ENCODE assay signal across 1 cellular context in genomic region chr2:62501794-62502500, GRCh38.
TF ChIP-seq lines count a peak whose summit lies in the region.

No MANE protein-coding gene starts in this region.

TF ChIP-seq in K562, 482 proteins besides CTCF, POLR2A, EP300 and RAD21 (continued from another document):
- TF ChIP-seq GABPA (tag; conservative IDR thresholded peaks at IDR 0.05; ENCODE audit: low read depth): no peak
- TF ChIP-seq ZNF224 (CRISPR knock-in tag; IDR thresholded peaks at IDR 0.05): no peak
- TF ChIP-seq SNRNP70 (optimal IDR thresholded peaks at IDR 0.05; ENCODE audit: low read depth, low read length): no peak
- TF ChIP-seq LEF1 (IDR thresholded peaks at IDR 0.05): no peak; the same call in 1 of the 2 replicates
- TF ChIP-seq GABPB2 (CRISPR knock-in tag; conservative IDR thresholded peaks at IDR 0.05): no peak
- TF ChIP-seq BMI1 (IDR thresholded peaks at IDR 0.05; ENCODE audit: low read length): no peak
- no peak for TF ChIP-seq ZHX1 (conservative IDR thresholded peaks at IDR 0.05; ENCODE audit: low read length)
- TF ChIP-seq MYC (IDR thresholded peaks at IDR 0.05; ENCODE audit: low read depth, low read length): no peak
- no peak for TF ChIP-seq MYC (CRISPR knock-in tag; IDR thresholded peaks at IDR 0.05; ENCODE audit: borderline replicate concordance, low read depth)
- TF ChIP-seq CBX3 (IDR thresholded peaks at IDR 0.05; ENCODE audit: borderline replicate concordance in 1 of 2, low read length in 2 of 2): no peak
- no peak for TF ChIP-seq ELF2 (CRISPR knock-in tag; IDR thresholded peaks at IDR 0.05)
- TF ChIP-seq TFAP4 (CRISPR knock-in tag; IDR thresholded peaks at IDR 0.05; ENCODE audit: borderline replicate concordance): no peak
- TF ChIP-seq ETS1 (conservative IDR thresholded peaks at IDR 0.05; ENCODE audit: control insufficient read depth, low read depth, low read length): no peak
- no peak for TF ChIP-seq MECOM (CRISPR knock-in tag; IDR thresholded peaks at IDR 0.05)
- TF ChIP-seq ADNP (tag; IDR thresholded peaks at IDR 0.05): no peak
- no peak for TF ChIP-seq TCF3 (CRISPR knock-in tag; IDR thresholded peaks at IDR 0.05)
- TF ChIP-seq TRIM25 (IDR thresholded peaks at IDR 0.05; ENCODE audit: borderline replicate concordance): no peak
- peak; percentile 62 for TF ChIP-seq ZFX (CRISPR knock-in tag; IDR thresholded peaks at IDR 0.05)
- no peak for TF ChIP-seq TCF15 (CRISPR knock-in tag; IDR thresholded peaks at IDR 0.05)
- peak; percentile 93 for TF ChIP-seq C11orf30 (IDR thresholded peaks at IDR 0.05; ENCODE audit: low read depth)
- TF ChIP-seq MAFF (IDR thresholded peaks at IDR 0.05; ENCODE audit: low read length): peak; percentile 89
- TF ChIP-seq CREB3 (tag; conservative IDR thresholded peaks at IDR 0.05; ENCODE audit: low read depth): 0 out of 2 replicates have a peak, but pooled peaks have one; percentile 21
- TF ChIP-seq GATAD2B (IDR thresholded peaks at IDR 0.05; ENCODE audit: borderline replicate concordance): no peak
- no peak for TF ChIP-seq PURB (CRISPR knock-in tag; IDR thresholded peaks at IDR 0.05; ENCODE audit: low read depth)
- TF ChIP-seq NR3C1 (CRISPR knock-in tag; IDR thresholded peaks at IDR 0.05): no peak
- no peak for TF ChIP-seq ETV6 (IDR thresholded peaks at IDR 0.05; ENCODE audit: borderline replicate concordance in 1 of 2, low read depth in 2 of 2, low read length in 1 of 2)
- no peak for TF ChIP-seq ETV6 (CRISPR knock-in tag; IDR thresholded peaks at IDR 0.05; ENCODE audit: borderline replicate concordance)
- no peak for TF ChIP-seq YBX1 (IDR thresholded peaks at IDR 0.05)
- TF ChIP-seq CBX2 (IDR thresholded peaks at IDR 0.05; ENCODE audit: insufficient read depth, low read length, poor library complexity, severe bottlenecking): no peak
- TF ChIP-seq BRF2 (IDR thresholded peaks at IDR 0.05; ENCODE audit: borderline replicate concordance, insufficient read depth, insufficient read length): no peak
- TF ChIP-seq ZNF717 (CRISPR knock-in tag; IDR thresholded peaks at IDR 0.05): no peak
- TF ChIP-seq HDAC3 (IDR thresholded peaks at IDR 0.05; ENCODE audit: borderline replicate concordance, partially characterized antibody): no peak
- TF ChIP-seq ZNF408 (CRISPR knock-in tag; IDR thresholded peaks at IDR 0.05; ENCODE audit: low read depth): no peak
- no peak for TF ChIP-seq KLF6 (CRISPR knock-in tag; IDR thresholded peaks at IDR 0.05; ENCODE audit: borderline replicate concordance)
